Comparison of ENCODE assay signal across 10 cellular contexts in the genomic region with DNA sequence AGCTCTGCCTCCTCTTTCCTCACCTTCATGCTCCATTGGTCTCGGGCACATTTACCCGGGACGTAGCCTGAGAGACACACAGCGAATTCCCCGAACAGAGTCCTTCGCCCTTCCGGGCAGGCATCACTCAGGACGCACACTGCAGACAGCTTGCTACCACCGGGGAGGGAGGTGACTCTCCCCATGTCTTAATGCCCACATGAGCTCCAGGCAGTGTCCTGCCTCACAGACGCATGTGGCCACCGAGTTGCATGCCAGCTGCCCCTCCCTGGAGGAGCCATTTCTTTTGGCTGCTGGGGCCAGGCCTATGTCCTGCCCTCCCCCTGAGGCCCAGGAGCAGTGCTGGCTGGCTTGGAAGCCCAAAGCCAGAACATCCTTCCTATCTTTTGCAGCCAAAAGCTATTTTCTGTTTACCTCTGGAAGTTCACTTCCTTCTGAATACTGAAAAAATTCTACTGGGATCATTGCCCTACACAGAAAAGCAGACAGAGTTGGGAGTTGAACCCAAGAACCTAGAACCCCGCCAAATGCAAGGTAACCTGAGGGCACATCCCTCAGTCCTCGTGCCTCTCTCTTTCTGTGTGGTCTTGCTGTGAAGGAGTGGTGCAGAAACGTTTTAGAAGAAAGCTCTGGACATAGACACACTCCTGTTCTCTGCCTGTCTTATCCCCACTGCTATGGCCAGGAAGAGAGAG.
DNase-seq lines count a peak whose midpoint lies in the region; ATAC-seq and TF ChIP-seq lines count a peak whose summit lies in the region.
"Had no signal": no experiment of that assay in that cellular context is flagged by ENCODE, and none has a peak within 500 bp of the region (broad histone marks: within the 10 kb centered on the region; RNA-seq: fewer than 3 reads in every experiment).

No MANE protein-coding gene starts in this region.

- WGBS in ovary, 3 donors: 59 to 66% (median 61%) methylated on average over 14 of the region's 14 CpGs

- H3K27ac ChIP-seq in ovary: peak overlapping the region; percentile 51 to 58
- H3K27ac ChIP-seq: neutrophil had no signal

- peaks cover 31 to 41% of the 10 kb centered on the region in 2 donors for H3K4me1 Mint-ChIP-seq in natural killer cell treated with Interleukin-12 subunit alpha and Interleukin-12 subunit beta and Interleukin-15 and Interleukin-18, amount 100 ng/mL, for 72 hours (ENCODE audit: low read depth in 2 of 2)
- peaks cover 7 to 20% of the 10 kb centered on the region in 2 donors for H3K4me1 Mint-ChIP-seq in natural killer cell

- TF ChIP-seq EP300 in ovary (IDR thresholded peaks at IDR 0.05): no peak

- no peaks in the 10 kb centered on the region for H3K9me3 ChIP-seq in ovary
- H3K9me3 ChIP-seq: neutrophil had no signal

- H3K36me3 ChIP-seq in ovary: no peaks in the 10 kb centered on the region
- H3K36me3 ChIP-seq: neutrophil had no signal

- H3K4me1 ChIP-seq in ovary (ENCODE audit: insufficient read depth): peaks cover 2% of the 10 kb centered on the region

- TF ChIP-seq POLR2A in ovary (IDR thresholded peaks at IDR 0.05): no peak

- no peak for DNase-seq in natural killer cell treated with Interleukin-12 subunit alpha and Interleukin-12 subunit beta and Interleukin-15 and Interleukin-18, amount 100 ng/mL, for 72 hours (ENCODE audit: low spot score)
- DNase-seq in natural killer cell (no peak), left ventricle myocardium superior (peak; percentile 80), ovary (peak; percentile 48 to 74 (median 53)), foreskin fibroblast (no peak), amniotic stem cell (lab: John Stamatoyannopoulos, UW) (no peak), NCI-H82 (lab: John Stamatoyannopoulos, UW) (no peak), AML-193 (lab: John Stamatoyannopoulos, UW) (no peak)
- DNase-seq: NCI-H774 had no signal

- no peaks in the 10 kb centered on the region for H3K27me3 Mint-ChIP-seq in natural killer cell treated with Interleukin-12 subunit alpha and Interleukin-12 subunit beta and Interleukin-15 and Interleukin-18, amount 100 ng/mL, for 72 hours
- H3K27me3 Mint-ChIP-seq in natural killer cell (ENCODE audit: low read depth in 2 of 2): peaks cover 0 to 3% of the 10 kb centered on the region in 2 donors

- H3K27me3 ChIP-seq in ovary: no peaks in the 10 kb centered on the region
- H3K27me3 ChIP-seq: neutrophil had no signal

- no peaks in the 10 kb centered on the region for H3K36me3 Mint-ChIP-seq in natural killer cell treated with Interleukin-12 subunit alpha and Interleukin-12 subunit beta and Interleukin-15 and Interleukin-18, amount 100 ng/mL, for 72 hours
- no peaks in the 10 kb centered on the region for H3K36me3 Mint-ChIP-seq in natural killer cell

- peak overlapping the region; percentile 46 to 66 for H3K27ac Mint-ChIP-seq in natural killer cell treated with Interleukin-12 subunit alpha and Interleukin-12 subunit beta and Interleukin-15 and Interleukin-18, amount 100 ng/mL, for 72 hours
- peak overlapping the region in 1 of 2 donors; percentile 31 for H3K27ac Mint-ChIP-seq in natural killer cell

- intact Hi-C loops in natural killer cell (cut with micrococcal nuclease) (no loop called here), left ventricle myocardium superior (cut with micrococcal nuclease) (no loop called here), ovary (cut with DNase I) (loop anchor here in 1 of 4 donors (10.0 kb wide), 1 partner anchor 56 kb away; no protein-coding TSS in a partner anchor)

- ATAC-seq in natural killer cell treated with Interleukin-12 subunit alpha and Interleukin-12 subunit beta and Interleukin-15 and Interleukin-18, amount 100 ng/mL, for 72 hours: no peak
- ATAC-seq in natural killer cell: no peak
- peak; percentile 54 for ATAC-seq in left ventricle myocardium superior

- peaks cover 7% of the 10 kb centered on the region for H3K9me3 Mint-ChIP-seq in natural killer cell treated with Interleukin-12 subunit alpha and Interleukin-12 subunit beta and Interleukin-15 and Interleukin-18, amount 100 ng/mL, for 72 hours
- no peaks in the 10 kb centered on the region for H3K9me3 Mint-ChIP-seq in natural killer cell

- no peak overlapping the region for H3K4me3 ChIP-seq in ovary
- no peak overlapping the region for H3K4me3 ChIP-seq in foreskin fibroblast (ENCODE audit: low read depth in 1 of 2, low read length in 2 of 2)

- no peak overlapping the region for H3K4me3 Mint-ChIP-seq in natural killer cell treated with Interleukin-12 subunit alpha and Interleukin-12 subunit beta and Interleukin-15 and Interleukin-18, amount 100 ng/mL, for 72 hours
- H3K4me3 Mint-ChIP-seq in natural killer cell: no peak overlapping the region

- TF ChIP-seq CTCF in natural killer cell (IDR thresholded peaks at IDR 0.05) (no peak), ovary (IDR thresholded peaks at IDR 0.05) (no peak), foreskin fibroblast (IDR thresholded peaks at IDR 0.05; ENCODE audit: low read depth, low read length) (no peak)

Comparison
In these comparisons a context has a peak if more than half of its experiments do, and no peak if none do; other contexts are left out.
1. DNase-seq: peak in left ventricle myocardium superior (single experiment) and ovary (5 of 5); none in natural killer cell treated with Interleukin-12 subunit alpha and Interleukin-12 subunit beta and Interleukin-15 and Interleukin-18, amount 100 ng/mL, for 72 hours (single experiment), natural killer cell (single experiment), foreskin fibroblast (0 of 2), amniotic stem cell (single experiment), NCI-H82 (single experiment) and AML-193 (0 of 2).